ENCODE assay signal across 7 cellular contexts in the genomic region with DNA sequence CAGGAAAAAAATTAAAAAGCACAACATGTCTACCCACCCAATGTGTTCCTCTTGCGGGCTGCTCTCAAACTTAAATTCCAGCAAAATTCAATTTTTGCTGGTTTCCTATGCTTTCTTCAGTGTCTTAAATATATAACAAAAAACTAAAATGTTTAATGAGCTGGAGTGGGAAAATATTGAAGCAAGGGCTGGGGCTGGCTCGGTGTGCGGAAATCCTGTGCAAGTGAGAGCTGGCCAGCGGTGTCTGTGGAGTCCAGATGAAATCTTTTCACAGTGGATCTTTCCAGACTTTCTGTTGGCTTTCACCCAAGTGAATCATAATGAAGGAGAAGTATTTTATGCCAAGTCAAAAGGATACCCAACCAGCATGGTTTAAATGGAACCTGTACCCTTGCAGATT.
"Had no signal": no experiment of that assay in that cellular context is flagged by ENCODE, and none has a peak within 500 bp of the region (broad histone marks: within the 10 kb centered on the region; RNA-seq: fewer than 3 reads in every experiment).

No MANE protein-coding gene starts in this region.

- H3K4me3 ChIP-seq: K562 had no signal

- H3K27ac ChIP-seq: HL-60 had no signal

- H3K4me1 Mint-ChIP-seq: IgD-negative memory B cell had no signal

- H3K4me3 Mint-ChIP-seq: IgD-negative memory B cell had no signal

- H3K27me3 Mint-ChIP-seq: IgD-negative memory B cell had no signal

- DNase-seq: IMR-90, KBM-7, KG1 had no signal

- H3K27ac Mint-ChIP-seq: IgD-negative memory B cell had no signal

- H3K36me3 Mint-ChIP-seq: IgD-negative memory B cell had no signal

- ATAC-seq: HepG2, K562 had no signal
